In genomic region chr1:42975561-42976225, GRCh38 we compare ENCODE assay signal across 18 cellular contexts. TPM values are rescaled to one million over a fixed set of nuclear protein-coding genes. Genes with fewer than 3 reads are reported as not detected.
DNase-seq lines count a peak whose midpoint lies in the region; ATAC-seq, FAIRE-seq and TF ChIP-seq lines count a peak whose summit lies in the region.
"Had no signal": no experiment of that assay in that cellular context is flagged by ENCODE, and none has a peak within 500 bp of the region (broad histone marks: within the 10 kb centered on the region; RNA-seq: fewer than 3 reads in every experiment).

No MANE protein-coding gene starts in this region.

- no peak overlapping the region for H2BK5ac ChIP-seq in IMR-90 (ENCODE audit: low read depth, low read length, poor library complexity, severe bottlenecking)

- no peak overlapping the region for H3K4me3 Mint-ChIP-seq in mesothelial cell of epicardium
- H3K4me3 Mint-ChIP-seq in stimulated activated effector memory CD8-positive, alpha-beta T cell treated with anti-CD3 and anti-CD28 coated beads, Interleukin-12 subunit alpha, Interleukin-12 subunit beta, amount 100 ng/mL, for 72 hours: no peak overlapping the region
- H3K4me3 Mint-ChIP-seq: B cell; CD4-positive, alpha-beta T cell; HFFc6 had no signal

- no peak overlapping the region for H2AFZ ChIP-seq in IMR-90 (replicated peaks; ENCODE audit: low read length, poor library complexity)

- no peak overlapping the region for H3K4ac ChIP-seq in IMR-90 (ENCODE audit: low read depth, low read length)

- peaks cover 0 to 23% of the 10 kb centered on the region in 2 experiments; a peak in 3 of 4 replicates for H3K79me1 ChIP-seq in IMR-90 (ENCODE audit: low read depth in 1 of 2, low read length in 2 of 2)

- no peak for TF ChIP-seq CTCF in IMR-90 (conservative IDR thresholded peaks at IDR 0.05; ENCODE audit: low read depth, low read length)
- TF ChIP-seq CTCF in bronchial epithelial cell (IDR thresholded peaks at IDR 0.05; ENCODE audit: insufficient read depth, low read length, severe bottlenecking): no peak
- TF ChIP-seq CTCF in mesothelial cell of epicardium (IDR thresholded peaks at IDR 0.05; ENCODE audit: unreplicated experiment): no peak
- TF ChIP-seq CTCF in ascending aorta (IDR thresholded peaks at IDR 0.05): no peak

- H3K9me1 ChIP-seq in IMR-90 (ENCODE audit: insufficient read depth, low read length): peaks cover 27% of the 10 kb centered on the region

- H2AK9ac ChIP-seq in IMR-90 (replicated peaks; ENCODE audit: low read depth, low read length, poor library complexity): no peak overlapping the region

- H4K20me1 ChIP-seq in IMR-90 (ENCODE audit: insufficient read depth, low read length): no peaks in the 10 kb centered on the region

- no peak overlapping the region for H2BK15ac ChIP-seq in IMR-90 (ENCODE audit: low read depth, low read length)

- in situ Hi-C loops in IMR-90 (cut with MboI; ENCODE audit: low sequenced_read_pairs): no loop called here

- DNase-seq in IMR-90 (no peak), bronchial epithelial cell (ENCODE audit: low read depth) (no peak), mesothelial cell of epicardium (ENCODE audit: low spot score in 2 of 2, unreplicated experiment in 2 of 2) (no peak), T-helper 9 cell (no peak), ascending aorta (ENCODE audit: low spot score in 2 of 2) (no peak), RPMI8226 (no peak), NCI-H446 (lab: John Stamatoyannopoulos, UW) (no peak)
- DNase-seq in stimulated activated effector memory CD8-positive, alpha-beta T cell treated with anti-CD3 and anti-CD28 coated beads, Interleukin-12 subunit alpha, Interleukin-12 subunit beta, amount 100 ng/mL, for 72 hours (ENCODE audit: low spot score in 2 of 2): no peak
- DNase-seq: C1 segment of cervical spinal cord; Calu3; CD4-positive, alpha-beta T cell; DMS 273 treated with DMSO at 0.1 percent for 48 hours; GOT3; HFFc6 had no signal

- no CpG with 5 or more reads among the region's 4 CpGs for WGBS in IMR-90 (ENCODE audit: extremely low coverage in 2 of 2, insufficient read length in 1 of 2), 2 experiments

- peaks cover 15% of the 10 kb centered on the region for H3K4me1 ChIP-seq in IMR-90 (ENCODE audit: control insufficient read depth, insufficient read depth, low read length)
- H3K4me1 ChIP-seq in ascending aorta: no peaks in the 10 kb centered on the region

- BruUV-seq in IMR-90 (replicated peaks; lab: Mats Ljungman, UMichigan): no TSS peak

- no peak overlapping the region for H3K9ac ChIP-seq in IMR-90 (ENCODE audit: low read depth, low read length)

- no peak overlapping the region for H4K91ac ChIP-seq in IMR-90 (ENCODE audit: insufficient read depth, low read depth, low read length)

- H3K4me3 ChIP-seq in IMR-90 (ENCODE audit: insufficient read depth, low read depth, low read length) (no peak overlapping the region), bronchial epithelial cell (ENCODE audit: low read depth, low read length) (no peak overlapping the region), ascending aorta (no peak overlapping the region)
- H3K4me3 ChIP-seq: HAP-1 had no signal

- no peak overlapping the region for H4K8ac ChIP-seq in IMR-90 (ENCODE audit: low read depth in 2 of 2, low read length in 2 of 2)

- peak overlapping the region; percentile 76 for H3K27ac Mint-ChIP-seq in mesothelial cell of epicardium
- peak overlapping the region; percentile 49 for H3K27ac Mint-ChIP-seq in stimulated activated effector memory CD8-positive, alpha-beta T cell treated with anti-CD3 and anti-CD28 coated beads, Interleukin-12 subunit alpha, Interleukin-12 subunit beta, amount 100 ng/mL, for 72 hours
- H3K27ac Mint-ChIP-seq: B cell; CD4-positive, alpha-beta T cell; HFFc6 had no signal

- H3K9me3 ChIP-seq in IMR-90 (ENCODE audit: control insufficient read depth, insufficient read depth, low read length) (no peaks in the 10 kb centered on the region), ascending aorta (no peaks in the 10 kb centered on the region)
- H3K9me3 ChIP-seq: HAP-1 had no signal

- no peak overlapping the region for H4K5ac ChIP-seq in IMR-90 (ENCODE audit: low read depth, low read length)

- dilution Hi-C loops in IMR-90 (cut with HindIII; ENCODE audit: low sequenced_read_pairs, unreplicated experiment): no loop called here

- POLR2A ChIA-PET in IMR-90 (lab: Charles Lee; ENCODE audit: unreplicated experiment): no interaction called here

- TF ChIP-seq POLR2A in IMR-90 (IDR thresholded peaks at IDR 0.05; ENCODE audit: low read depth, low read length): no peak

- FAIRE-seq in bronchial epithelial cell (lab: Jason Lieb, UNC): peak; percentile 47
- FAIRE-seq: A204.1, HTR-8/SVneo had no signal

- peaks cover 12% of the 10 kb centered on the region for H3K36me3 ChIP-seq in IMR-90 (ENCODE audit: control insufficient read depth, insufficient read depth, low read length)
- peaks cover 17% of the 10 kb centered on the region for H3K36me3 ChIP-seq in bronchial epithelial cell (ENCODE audit: control insufficient read depth, insufficient read depth, low read length)
- H3K36me3 ChIP-seq in ascending aorta: peaks cover 0 to 12% of the 10 kb centered on the region in 2 donors
- H3K36me3 ChIP-seq: HAP-1 had no signal

- peaks cover 21% of the 10 kb centered on the region for H3K36me3 Mint-ChIP-seq in mesothelial cell of epicardium
- H3K36me3 Mint-ChIP-seq in stimulated activated effector memory CD8-positive, alpha-beta T cell treated with anti-CD3 and anti-CD28 coated beads, Interleukin-12 subunit alpha, Interleukin-12 subunit beta, amount 100 ng/mL, for 72 hours: peaks cover 16% of the 10 kb centered on the region

- TF ChIP-seq RAD21 in IMR-90 (IDR thresholded peaks at IDR 0.05; ENCODE audit: low read length): no peak

- intact Hi-C loops in IMR-90 (cut with micrococcal nuclease) (no loop called here), ascending aorta (cut with DNase I) (no loop called here)

- CTCF ChIA-PET in IMR-90 (lab: Yijun Ruan, JAX): no interaction called here

- H3K9me3 Mint-ChIP-seq in mesothelial cell of epicardium: no peaks in the 10 kb centered on the region
- no peaks in the 10 kb centered on the region for H3K9me3 Mint-ChIP-seq in stimulated activated effector memory CD8-positive, alpha-beta T cell treated with anti-CD3 and anti-CD28 coated beads, Interleukin-12 subunit alpha, Interleukin-12 subunit beta, amount 100 ng/mL, for 72 hours
- H3K9me3 Mint-ChIP-seq: CD4-positive, alpha-beta T cell; HFFc6 had no signal

- no peak overlapping the region for H2BK120ac ChIP-seq in IMR-90 (ENCODE audit: low read depth, low read length)

- H3K14ac ChIP-seq in IMR-90 (replicated peaks; ENCODE audit: low read depth, low read length): 0 out of 2 replicates have a peak overlapping the region, but pooled peaks have one; percentile 6

- H3K27ac ChIP-seq in IMR-90 (ENCODE audit: insufficient read depth, low read length) (no peak overlapping the region), ascending aorta (no peak overlapping the region)

- no peak overlapping the region for H2BK20ac ChIP-seq in IMR-90 (ENCODE audit: low read depth, low read length)

- no peaks in the 10 kb centered on the region for H3K27me3 Mint-ChIP-seq in mesothelial cell of epicardium (ENCODE audit: low read depth)
- H3K27me3 Mint-ChIP-seq: B cell; CD4-positive, alpha-beta T cell had no signal

- no peaks in the 10 kb centered on the region for H3K27me3 ChIP-seq in IMR-90 (ENCODE audit: control insufficient read depth, insufficient read depth, low read length)
- H3K27me3 ChIP-seq in bronchial epithelial cell (ENCODE audit: control insufficient read depth, insufficient read depth, low read length): no peaks in the 10 kb centered on the region
- no peaks in the 10 kb centered on the region for H3K27me3 ChIP-seq in ascending aorta

- no peak for ATAC-seq in IMR-90 (ENCODE audit: low read depth)
- no peak for ATAC-seq in stimulated activated effector memory CD8-positive, alpha-beta T cell treated with anti-CD3 and anti-CD28 coated beads, Interleukin-12 subunit alpha, Interleukin-12 subunit beta, amount 100 ng/mL, for 72 hours

- H3K56ac ChIP-seq in IMR-90 (ENCODE audit: extremely low read depth, insufficient read depth, low read length): no peak overlapping the region

- peaks cover 61% of the 10 kb centered on the region for H3K4me1 Mint-ChIP-seq in mesothelial cell of epicardium
- H3K4me1 Mint-ChIP-seq in stimulated activated effector memory CD8-positive, alpha-beta T cell treated with anti-CD3 and anti-CD28 coated beads, Interleukin-12 subunit alpha, Interleukin-12 subunit beta, amount 100 ng/mL, for 72 hours: no peaks in the 10 kb centered on the region

- no peak overlapping the region for H3K23ac ChIP-seq in IMR-90 (ENCODE audit: low read depth, low read length)

- no peak overlapping the region for H3K4me2 ChIP-seq in IMR-90 (ENCODE audit: low read depth, low read length)

- no peak overlapping the region for H3K18ac ChIP-seq in IMR-90 (ENCODE audit: low read depth, low read length)

- no peak overlapping the region for H2AK5ac ChIP-seq in IMR-90 (ENCODE audit: low read depth, low read length)

TF ChIP-seq in IMR-90, 13 proteins besides CTCF, POLR2A, EP300 and RAD21:
- TF ChIP-seq RCOR1 (IDR thresholded peaks at IDR 0.05; ENCODE audit: insufficient replicate concordance, low read length) (no peak), ELK1 (IDR thresholded peaks at IDR 0.05; ENCODE audit: borderline replicate concordance, low read depth, low read length) (no peak), SMC3 (IDR thresholded peaks at IDR 0.05; ENCODE audit: low read depth, low read length) (no peak), BHLHE40 (IDR thresholded peaks at IDR 0.05; ENCODE audit: low read depth, low read length) (no peak), FOS (IDR thresholded peaks at IDR 0.05; ENCODE audit: low read depth, low read length) (no peak)

RNA-seq across cellular contexts. Expression of gene SLC2A1, which starts 17.0 kb away (rescaled TPM):
- total RNA-seq in IMR-90 (2012; rRNA removed): 203 and 395 TPM in 2 replicates
- polyA plus RNA-seq in IMR-90 (2012; rRNA removed): 200 and 208 TPM in 2 replicates
- polyA plus RNA-seq in IMR-90 (2012; cell fraction: cytosol; rRNA removed): 557 and 944 TPM in 2 replicates
- polyA plus RNA-seq in IMR-90 (2012; cell fraction: nucleus; rRNA removed; ENCODE audit: low replicate concordance): 202 and 690 TPM in 2 replicates
- 1,197 and 1,905 TPM in 2 replicates for total RNA-seq in bronchial epithelial cell
- total RNA-seq in mesothelial cell of epicardium: 786 to 841 TPM (median 827 TPM) in 3 replicates
- total RNA-seq in ascending aorta: 15.5 TPM

Comparison
In these comparisons a context has a peak if more than half of its experiments do, and no peak if none do; other contexts are left out.
1. RNA of gene SLC2A1, which starts 17.0 kb away (total RNA-seq): 1,197 to 1,905 TPM in bronchial epithelial cell, 786 to 841 TPM in mesothelial cell of epicardium and 203 to 395 TPM in IMR-90; 15.5 TPM in ascending aorta (single experiment); every median in the first group is over 10 times any median in the second.